ENCODE assay signal across 15 cellular contexts in genomic region chr10:112716076-112716475, GRCh38.
DNase-seq lines count a peak whose midpoint lies in the region; ATAC-seq and TF ChIP-seq lines count a peak whose summit lies in the region.
"Had no signal": no experiment of that assay in that cellular context is flagged by ENCODE, and none has a peak within 500 bp of the region (broad histone marks: within the 10 kb centered on the region; RNA-seq: fewer than 3 reads in every experiment).

No MANE protein-coding gene starts in this region.

- ATAC-seq in PC-3: no peak

- no peaks in the 10 kb centered on the region for H3K9me2 ChIP-seq in PC-3 (replicated peaks; ENCODE audit: low read length)

- no TSS peak for BruUV-seq in PC-3 (replicated peaks; lab: Mats Ljungman, UMichigan)

- no peaks in the 10 kb centered on the region for H3K79me2 ChIP-seq in PC-3 (ENCODE audit: low read length)

- intact Hi-C loops in PC-3 (cut with micrococcal nuclease): loop anchor here (2.0 to 10.0 kb wide), 5 partner anchors 61 to 379 kb away; partner anchors contain the start of gene TCF7L2

- H3K4me1 ChIP-seq in PC-3 (ENCODE audit: insufficient read depth, low read length) (peaks cover 58% of the 10 kb centered on the region), muscle layer of colon (ENCODE audit: insufficient read depth, low read length) (no peaks in the 10 kb centered on the region), BE2C (0 out of 2 replicates have a peak, but pooled peaks cover 3% of the 10 kb centered on the region)

- H3K4me3 ChIP-seq in PC-3 (ENCODE audit: low read length) (no peak overlapping the region), epithelial cell of esophagus (ENCODE audit: low read length) (no peak overlapping the region), muscle layer of colon (ENCODE audit: low read depth in 1 of 2, low read length in 2 of 2) (no peak overlapping the region), BE2C (ENCODE audit: low read depth, low read length) (no peak overlapping the region)
- H3K4me3 ChIP-seq: PC-9 had no signal

- POLR2A ChIA-PET in PC-3 (lab: Charles Lee; ENCODE audit: unreplicated experiment): no interaction called here

- H3K4me2 ChIP-seq in PC-3 (ENCODE audit: low read length): peak overlapping the region; percentile 54
- H3K4me2 ChIP-seq: KMS-11, PC-9 had no signal

- H3F3A ChIP-seq in PC-3 (ENCODE audit: low read length, unreplicated experiment): no peaks in the 10 kb centered on the region

- no peaks in the 10 kb centered on the region for H3K27me3 ChIP-seq in PC-3 (ENCODE audit: low read length)
- H3K27me3 ChIP-seq in muscle layer of colon (ENCODE audit: control insufficient read depth in 1 of 2, insufficient read depth in 2 of 2, low read length in 2 of 2): no peaks in the 10 kb centered on the region
- no peaks in the 10 kb centered on the region for H3K27me3 ChIP-seq in BE2C

- DNase-seq in PC-3: no peak
- peak; percentile 67 for DNase-seq in epithelial cell of esophagus (ENCODE audit: low read depth)
- DNase-seq in ureter (ENCODE audit: low spot score): no peak
- DNase-seq in BE2C: no peak
- no peak for DNase-seq in NCI-H2081 treated with DMSO at 0.1 percent for 48 hours (lab: John Stamatoyannopoulos, UW)
- DNase-seq: C1 segment of cervical spinal cord, DND-41, NCI-H1417, NCI-H187, NCI-H226, NCI-H524, PC-9 had no signal

- no peaks in the 10 kb centered on the region for H3K36me3 ChIP-seq in PC-3 (ENCODE audit: low read depth, low read length)
- H3K36me3 ChIP-seq in muscle layer of colon (ENCODE audit: insufficient read depth, low read length): no peaks in the 10 kb centered on the region
- H3K36me3 ChIP-seq in BE2C: no peaks in the 10 kb centered on the region

- H3K9ac ChIP-seq in PC-3 (ENCODE audit: low read length) (no peak overlapping the region), muscle layer of colon (ENCODE audit: low read length) (no peak overlapping the region)
- H3K9ac ChIP-seq: KMS-11 had no signal

- CTCF ChIA-PET in PC-3 (lab: Charles Lee): interaction anchor here (0.8 kb wide), 1 partner anchor 785 kb away, joined by 3 read pairs; no protein-coding TSS in a partner anchor

- H3K27ac ChIP-seq in C4-2B (peak overlapping the region; percentile 26), PC-3 (ENCODE audit: low read length) (0 out of 2 replicates have a peak overlapping the region, but pooled peaks have one; percentile 12), muscle layer of colon (ENCODE audit: low read depth, low read length) (peak overlapping the region; percentile 37)
- H3K27ac ChIP-seq: KMS-11, PC-9 had no signal

- no peak overlapping the region for H2AFZ ChIP-seq in PC-3 (ENCODE audit: low read length)
- H2AFZ ChIP-seq: PC-9 had no signal

- no peaks in the 10 kb centered on the region for H4K20me1 ChIP-seq in PC-3 (ENCODE audit: low read length)

- H3K9me3 ChIP-seq in PC-3 (ENCODE audit: low read length): no peaks in the 10 kb centered on the region
- no peaks in the 10 kb centered on the region for H3K9me3 ChIP-seq in muscle layer of colon (ENCODE audit: low read length)
- H3K9me3 ChIP-seq in BE2C: no peaks in the 10 kb centered on the region

- TF ChIP-seq CTCF in C4-2B (conservative IDR thresholded peaks at IDR 0.05) (no peak), PC-3 (conservative IDR thresholded peaks at IDR 0.05; ENCODE audit: low read depth, low read length) (no peak), epithelial cell of esophagus (IDR thresholded peaks at IDR 0.05; ENCODE audit: insufficient read depth, low read depth, low read length, missing control alignments) (no peak), BE2C (IDR thresholded peaks at IDR 0.05; ENCODE audit: low read depth, low read length) (no peak)
